In the genomic region with DNA sequence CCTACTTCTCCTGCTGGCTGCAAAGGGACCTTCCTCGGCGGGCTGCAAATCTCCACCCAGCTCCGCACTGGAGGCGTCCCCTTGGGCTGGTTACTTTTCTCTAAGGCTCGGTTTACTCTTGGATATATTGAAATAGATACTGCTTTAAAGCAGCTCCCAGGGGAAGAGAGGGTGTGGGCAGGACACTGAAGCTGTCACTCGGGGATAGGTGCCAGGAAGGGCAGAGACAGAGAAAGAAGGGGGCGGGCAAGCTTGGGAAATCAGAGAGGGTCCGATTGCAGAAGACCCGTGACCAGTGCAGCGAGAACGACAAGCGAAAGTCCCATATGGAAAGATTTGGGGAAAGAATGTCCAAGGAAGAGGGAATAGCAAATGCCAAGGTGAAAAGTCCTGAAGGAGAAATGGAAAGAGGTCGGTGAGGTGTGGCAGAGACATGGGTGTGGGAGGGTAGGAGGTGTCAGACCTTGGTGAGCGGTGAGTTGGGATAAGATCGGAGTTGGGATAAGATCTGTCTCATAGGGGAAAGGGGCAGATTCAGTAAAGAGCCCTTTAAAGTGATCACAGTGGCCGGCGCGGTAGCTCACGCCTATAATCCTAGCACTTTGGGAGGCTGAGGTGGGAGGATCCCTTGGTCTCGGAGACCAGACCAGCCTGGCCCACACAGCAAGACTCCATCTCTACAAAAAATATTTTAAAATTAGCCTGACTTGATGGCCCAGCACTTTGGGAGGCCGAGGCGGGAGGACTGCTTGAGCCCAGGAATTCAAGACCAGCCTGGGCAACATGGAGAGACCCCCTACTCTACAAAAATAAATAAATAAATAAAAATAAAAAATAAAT, we compare ENCODE assay signal across 8 cellular contexts. TPM values are rescaled to one million over a fixed set of nuclear protein-coding genes. Genes with fewer than 3 reads are reported as not detected.
DNase-seq lines count a peak whose midpoint lies in the region; ATAC-seq and TF ChIP-seq lines count a peak whose summit lies in the region.

No MANE protein-coding gene starts in this region.

- peak overlapping the region in 2 of 6 donors; percentile 71 to 79 for H3K27ac Mint-ChIP-seq in immature natural killer cell

- H3K27ac ChIP-seq in ascending aorta (no peak overlapping the region), temporal lobe (ENCODE audit: low read depth, low read length) (peak overlapping the region; percentile 65)

- H3K4me1 ChIP-seq in ascending aorta = peaks cover 8 to 13% of the 10 kb centered on the region in 2 donors

- DNase-seq in NCI-H2171 (lab: John Stamatoyannopoulos, UW) (peak; percentile 55), NCI-H2171 treated with DMSO at 0.1 percent for 48 hours (lab: John Stamatoyannopoulos, UW) (no peak), ascending aorta (ENCODE audit: low spot score in 2 of 2) (no peak), immature natural killer cell (no peak), A172 (ENCODE audit: low spot score) (no peak), NCI-H1436 (lab: John Stamatoyannopoulos, UW) (no peak)

- peak overlapping the region; percentile 72 to 81 for H3K4me3 ChIP-seq in ascending aorta

- no peak for ATAC-seq in HG03280 (IDR thresholded peaks at IDR 0.05; ENCODE audit: unreplicated experiment)

- H3K27me3 ChIP-seq in ascending aorta = no peaks in the 10 kb centered on the region

- peaks cover 5 to 8% (median 7%) of the 10 kb centered on the region in 3 donors for H3K27me3 Mint-ChIP-seq in immature natural killer cell (ENCODE audit: low read depth in 3 of 3)

- peak overlapping the region; percentile 75 to 87 (median 80) for H3K4me3 Mint-ChIP-seq in immature natural killer cell

- no peak for TF ChIP-seq CTCF in ascending aorta (IDR thresholded peaks at IDR 0.05)

- intact Hi-C loops in ascending aorta (cut with DNase I) = no loop called here

- H3K4me1 Mint-ChIP-seq in immature natural killer cell = peaks cover 31% of the 10 kb centered on the region in 2 donors

- H3K9me3 Mint-ChIP-seq in immature natural killer cell = no peaks in the 10 kb centered on the region

- H3K36me3 ChIP-seq in ascending aorta = peaks cover 0 to 10% of the 10 kb centered on the region in 2 donors

- no peaks in the 10 kb centered on the region for H3K9me3 ChIP-seq in ascending aorta

- no peaks in the 10 kb centered on the region for H3K36me3 Mint-ChIP-seq in immature natural killer cell

RNA-seq across cellular contexts. Expression of a gene that starts 0.6 kb away (rescaled TPM):
- not detected for total RNA-seq in ascending aorta
- 10 to 100 TPM in 1 of 3 donors, 1 to 10 TPM in 2; 3.0 to 11.0 (median 4.5) TPM for polyA plus RNA-seq in immature natural killer cell
- total RNA-seq in temporal lobe = 0.25 TPM
- total RNA-seq in A172 (2014; rRNA removed; shearing (Covaris generic)) = not detected in 2 replicates

RNA-seq across cellular contexts. Expression of a gene that starts 0.9 kb away (rescaled TPM):
- total RNA-seq in ascending aorta (259 TPM), temporal lobe (235 TPM)
- 100 to 1,000 TPM; 157 to 165 (median 159) TPM for polyA plus RNA-seq in immature natural killer cell
- total RNA-seq in A172 (2014; rRNA removed; shearing (Covaris generic)) = not detected in 2 replicates

RNA-seq across cellular contexts. Expression of a gene that starts 3.9 kb away (rescaled TPM):
- total RNA-seq in ascending aorta (3.4 TPM), temporal lobe (10.1 TPM)
- polyA plus RNA-seq in immature natural killer cell = 10 to 100 TPM; 27.7 to 45.4 (median 37.5) TPM
- total RNA-seq in A172 (2014; rRNA removed; shearing (Covaris generic)) = 88.8 and 89.6 TPM in 2 replicates

RNA-seq across cellular contexts. Expression of a gene that starts 11.2 kb away (rescaled TPM):
- total RNA-seq in ascending aorta = 3,581 TPM
- 100 to 1,000 TPM; 620 to 796 (median 697) TPM for polyA plus RNA-seq in immature natural killer cell
- 27.8 TPM for total RNA-seq in temporal lobe
- 79.1 and 85.7 TPM in 2 replicates for total RNA-seq in A172 (2014; rRNA removed; shearing (Covaris generic))

RNA-seq across cellular contexts. Expression of a gene that starts 27.1 kb away (rescaled TPM):
- 58.5 TPM for total RNA-seq in ascending aorta
- polyA plus RNA-seq in immature natural killer cell = 1 to 10 TPM in 2 of 3 donors, not detected in 1; 2.1 to 2.5 TPM
- 18.9 TPM for total RNA-seq in temporal lobe
- total RNA-seq in A172 (2014; rRNA removed; shearing (Covaris generic)) = 10.2 and 20.5 TPM in 2 replicates

Comparison
In these comparisons a context has a peak if more than half of its experiments do, and no peak if none do; other contexts are left out.
1. RNA of a gene that starts 0.9 kb away (total RNA-seq): 259 TPM in ascending aorta (single experiment) and 235 TPM in temporal lobe (single experiment); not detected in A172; every median in the first group is over 100 times any median in the second.